1 cellular context compared by ENCODE assay signal in genomic region chr17:35448214-35448898, GRCh38.
TF ChIP-seq lines count a peak whose summit lies in the region.

TSS of gene SLFN13 (minus strand) at chr17:35448766. CDS start at chr17:35445680, 3,086 bp downstream.

TF ChIP-seq in GM12878, 131 proteins besides CTCF, POLR2A, EP300 and RAD21 (continued from another document):
- no peak for TF ChIP-seq E4F1 (IDR thresholded peaks at IDR 0.05; ENCODE audit: borderline replicate concordance, partially characterized antibody)
- TF ChIP-seq, protein P1, sequence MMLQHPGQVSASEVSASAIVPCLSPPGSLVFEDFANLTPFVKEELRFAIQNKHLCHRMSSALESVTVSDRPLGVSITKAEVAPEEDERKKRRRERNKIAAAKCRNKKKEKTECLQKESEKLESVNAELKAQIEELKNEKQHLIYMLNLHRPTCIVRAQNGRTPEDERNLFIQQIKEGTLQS (IDR thresholded peaks at IDR 0.05; ENCODE audit: borderline replicate concordance, extremely low read depth, low read depth, low read length) = no peak
- no peak for TF ChIP-seq IRF5 (IDR thresholded peaks at IDR 0.05; ENCODE audit: borderline replicate concordance)
